1 cellular context compared by ENCODE assay signal in the genomic region with DNA sequence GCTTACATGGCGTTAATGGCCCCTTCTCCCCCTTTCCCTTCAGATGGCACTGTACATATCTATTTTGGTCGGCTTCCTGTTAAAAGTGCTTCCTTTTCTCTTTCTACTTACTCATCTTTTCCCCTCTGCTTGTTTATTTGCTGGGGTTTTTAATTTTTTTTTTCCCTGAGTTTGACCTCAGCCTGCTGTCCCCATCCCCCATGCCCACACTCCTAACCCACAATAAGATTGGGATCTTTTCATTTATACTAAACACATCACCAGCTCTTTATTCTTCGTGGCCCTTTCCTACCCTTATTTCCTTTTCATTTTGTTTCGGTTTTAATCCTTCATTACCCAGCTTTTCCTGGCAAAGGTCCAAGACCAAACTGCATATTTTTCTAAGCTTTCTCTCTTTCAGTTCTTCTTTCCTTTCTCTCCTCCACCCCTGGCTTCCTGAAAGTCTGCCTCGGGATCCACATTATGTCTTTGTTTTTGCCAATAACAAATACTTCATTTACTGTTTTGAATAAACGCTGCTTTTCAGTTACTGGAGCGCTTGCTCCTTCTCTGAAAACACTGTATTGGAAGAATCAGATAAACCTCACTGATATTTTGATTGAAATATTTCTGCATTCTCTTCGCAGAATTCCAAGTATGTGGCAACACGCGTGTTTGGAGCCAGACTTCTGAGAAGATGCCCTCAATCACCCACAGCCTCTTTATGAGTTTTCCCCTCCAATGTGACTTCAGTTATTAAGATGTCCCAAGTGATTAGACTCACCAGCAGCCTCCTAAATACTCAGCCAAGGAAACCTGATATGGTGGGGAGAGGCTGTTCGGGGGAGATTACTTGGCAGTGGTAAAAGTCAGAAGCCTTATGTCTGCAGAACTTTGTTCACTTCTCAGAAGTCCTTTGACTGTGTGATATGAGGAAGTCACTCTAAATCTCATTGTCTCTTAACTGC.
TF ChIP-seq lines count a peak whose summit lies in the region.

No MANE protein-coding gene starts in this region.

TF ChIP-seq in K562, 482 proteins besides CTCF, POLR2A, EP300 and RAD21 (continued from another document and continues in another):
- TF ChIP-seq, protein P1, sequence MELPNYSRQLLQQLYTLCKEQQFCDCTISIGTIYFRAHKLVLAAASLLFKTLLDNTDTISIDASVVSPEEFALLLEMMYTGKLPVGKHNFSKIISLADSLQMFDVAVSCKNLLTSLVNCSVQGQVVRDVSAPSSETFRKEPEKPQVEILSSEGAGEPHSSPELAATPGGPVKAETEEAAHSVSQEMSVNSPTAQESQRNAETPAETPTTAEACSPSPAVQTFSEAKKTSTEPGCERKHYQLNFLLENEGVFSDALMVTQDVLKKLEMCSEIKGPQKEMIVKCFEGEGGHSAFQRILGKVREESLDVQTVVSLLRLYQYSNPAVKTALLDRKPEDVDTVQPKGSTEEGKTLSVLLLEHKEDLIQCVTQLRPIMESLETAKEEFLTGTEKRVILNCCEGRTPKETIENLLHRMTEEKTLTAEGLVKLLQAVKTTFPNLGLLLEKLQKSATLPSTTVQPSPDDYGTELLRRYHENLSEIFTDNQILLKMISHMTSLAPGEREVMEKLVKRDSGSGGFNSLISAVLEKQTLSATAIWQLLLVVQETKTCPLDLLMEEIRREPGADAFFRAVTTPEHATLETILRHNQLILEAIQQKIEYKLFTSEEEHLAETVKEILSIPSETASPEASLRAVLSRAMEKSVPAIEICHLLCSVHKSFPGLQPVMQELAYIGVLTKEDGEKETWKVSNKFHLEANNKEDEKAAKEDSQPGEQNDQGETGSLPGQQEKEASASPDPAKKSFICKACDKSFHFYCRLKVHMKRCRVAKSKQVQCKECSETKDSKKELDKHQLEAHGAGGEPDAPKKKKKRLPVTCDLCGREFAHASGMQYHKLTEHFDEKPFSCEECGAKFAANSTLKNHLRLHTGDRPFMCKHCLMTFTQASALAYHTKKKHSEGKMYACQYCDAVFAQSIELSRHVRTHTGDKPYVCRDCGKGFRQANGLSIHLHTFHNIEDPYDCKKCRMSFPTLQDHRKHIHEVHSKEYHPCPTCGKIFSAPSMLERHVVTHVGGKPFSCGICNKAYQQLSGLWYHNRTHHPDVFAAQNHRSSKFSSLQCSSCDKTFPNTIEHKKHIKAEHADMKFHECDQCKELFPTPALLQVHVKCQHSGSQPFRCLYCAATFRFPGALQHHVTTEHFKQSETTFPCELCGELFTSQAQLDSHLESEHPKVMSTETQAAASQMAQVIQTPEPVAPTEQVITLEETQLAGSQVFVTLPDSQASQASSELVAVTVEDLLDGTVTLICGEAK (IDR thresholded peaks at IDR 0.05) = 0 out of 2 replicates have a peak, but pooled peaks have one; percentile 13
- TF ChIP-seq, protein P1 (CRISPR knock-in tag; IDR thresholded peaks at IDR 0.05) = no peak
- TF ChIP-seq GTF3C2 (IDR thresholded peaks at IDR 0.05; ENCODE audit: borderline replicate concordance, extremely low read depth, insufficient read length) (no peak), CCNT2 (IDR thresholded peaks at IDR 0.05; ENCODE audit: borderline replicate concordance, extremely low read depth, insufficient read length, low read depth, low read length) (peak; percentile 35), SAFB (IDR thresholded peaks at IDR 0.05; ENCODE audit: borderline replicate concordance, low read depth, low read length) (no peak), ZNF3 (CRISPR knock-in tag; IDR thresholded peaks at IDR 0.05) (no peak), CREB5 (CRISPR knock-in tag; IDR thresholded peaks at IDR 0.05) (no peak), ZNF347 (CRISPR knock-in tag; IDR thresholded peaks at IDR 0.05; ENCODE audit: low read depth) (no peak), NCOA6 (IDR thresholded peaks at IDR 0.05) (no peak), IFI16 (CRISPR knock-in tag; IDR thresholded peaks at IDR 0.05) (no peak), DNMT1 (IDR thresholded peaks at IDR 0.05) (no peak), ID3 (CRISPR knock-in tag; IDR thresholded peaks at IDR 0.05) (no peak), ID3 (tag; IDR thresholded peaks at IDR 0.05) (no peak), ILF3 (IDR thresholded peaks at IDR 0.05; ENCODE audit: borderline replicate concordance) (no peak), RB1 (IDR thresholded peaks at IDR 0.05; ENCODE audit: low read depth) (no peak), SMAD4 (CRISPR knock-in tag; conservative IDR thresholded peaks at IDR 0.05) (peak; percentile 92), POLR2AphosphoS2 (IDR thresholded peaks at IDR 0.05; ENCODE audit: low read length) (no peak), KDM2B (CRISPR knock-in tag; IDR thresholded peaks at IDR 0.05) (no peak), NFYB (IDR thresholded peaks at IDR 0.05; ENCODE audit: extremely low read depth, insufficient read length) (no peak), PRPF4 (IDR thresholded peaks at IDR 0.05; ENCODE audit: insufficient read depth, low read depth, low read length, poor library complexity, severe bottlenecking) (no peak), ZNF561 (CRISPR knock-in tag; conservative IDR thresholded peaks at IDR 0.05) (no peak), NCOA1 (IDR thresholded peaks at IDR 0.05; ENCODE audit: low read depth) (no peak), ASH1L (IDR thresholded peaks at IDR 0.05; ENCODE audit: borderline replicate concordance, low read depth, partially characterized antibody) (no peak), PML (IDR thresholded peaks at IDR 0.05; ENCODE audit: low read length) (peak; percentile 81; the same call in 1 of the 2 replicates), RBFOX2 (IDR thresholded peaks at IDR 0.05; ENCODE audit: low read depth, low read length) (peak; percentile 17; the same call in 1 of the 2 replicates), FOS (IDR thresholded peaks at IDR 0.05; ENCODE audit: extremely low read depth, insufficient read length) (no peak), NFIC (IDR thresholded peaks at IDR 0.05) (peak; percentile 96), KLF6 (CRISPR knock-in tag; IDR thresholded peaks at IDR 0.05; ENCODE audit: borderline replicate concordance) (no peak)
- TF ChIP-seq, protein P2, sequence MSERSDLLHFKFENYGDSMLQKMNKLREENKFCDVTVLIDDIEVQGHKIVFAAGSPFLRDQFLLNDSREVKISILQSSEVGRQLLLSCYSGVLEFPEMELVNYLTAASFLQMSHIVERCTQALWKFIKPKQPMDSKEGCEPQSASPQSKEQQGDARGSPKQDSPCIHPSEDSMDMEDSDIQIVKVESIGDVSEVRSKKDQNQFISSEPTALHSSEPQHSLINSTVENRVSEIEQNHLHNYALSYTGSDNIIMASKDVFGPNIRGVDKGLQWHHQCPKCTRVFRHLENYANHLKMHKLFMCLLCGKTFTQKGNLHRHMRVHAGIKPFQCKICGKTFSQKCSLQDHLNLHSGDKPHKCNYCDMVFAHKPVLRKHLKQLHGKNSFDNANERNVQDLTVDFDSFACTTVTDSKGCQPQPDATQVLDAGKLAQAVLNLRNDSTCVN (CRISPR knock-in tag; IDR thresholded peaks at IDR 0.05) = no peak
- TF ChIP-seq, protein P3, sequence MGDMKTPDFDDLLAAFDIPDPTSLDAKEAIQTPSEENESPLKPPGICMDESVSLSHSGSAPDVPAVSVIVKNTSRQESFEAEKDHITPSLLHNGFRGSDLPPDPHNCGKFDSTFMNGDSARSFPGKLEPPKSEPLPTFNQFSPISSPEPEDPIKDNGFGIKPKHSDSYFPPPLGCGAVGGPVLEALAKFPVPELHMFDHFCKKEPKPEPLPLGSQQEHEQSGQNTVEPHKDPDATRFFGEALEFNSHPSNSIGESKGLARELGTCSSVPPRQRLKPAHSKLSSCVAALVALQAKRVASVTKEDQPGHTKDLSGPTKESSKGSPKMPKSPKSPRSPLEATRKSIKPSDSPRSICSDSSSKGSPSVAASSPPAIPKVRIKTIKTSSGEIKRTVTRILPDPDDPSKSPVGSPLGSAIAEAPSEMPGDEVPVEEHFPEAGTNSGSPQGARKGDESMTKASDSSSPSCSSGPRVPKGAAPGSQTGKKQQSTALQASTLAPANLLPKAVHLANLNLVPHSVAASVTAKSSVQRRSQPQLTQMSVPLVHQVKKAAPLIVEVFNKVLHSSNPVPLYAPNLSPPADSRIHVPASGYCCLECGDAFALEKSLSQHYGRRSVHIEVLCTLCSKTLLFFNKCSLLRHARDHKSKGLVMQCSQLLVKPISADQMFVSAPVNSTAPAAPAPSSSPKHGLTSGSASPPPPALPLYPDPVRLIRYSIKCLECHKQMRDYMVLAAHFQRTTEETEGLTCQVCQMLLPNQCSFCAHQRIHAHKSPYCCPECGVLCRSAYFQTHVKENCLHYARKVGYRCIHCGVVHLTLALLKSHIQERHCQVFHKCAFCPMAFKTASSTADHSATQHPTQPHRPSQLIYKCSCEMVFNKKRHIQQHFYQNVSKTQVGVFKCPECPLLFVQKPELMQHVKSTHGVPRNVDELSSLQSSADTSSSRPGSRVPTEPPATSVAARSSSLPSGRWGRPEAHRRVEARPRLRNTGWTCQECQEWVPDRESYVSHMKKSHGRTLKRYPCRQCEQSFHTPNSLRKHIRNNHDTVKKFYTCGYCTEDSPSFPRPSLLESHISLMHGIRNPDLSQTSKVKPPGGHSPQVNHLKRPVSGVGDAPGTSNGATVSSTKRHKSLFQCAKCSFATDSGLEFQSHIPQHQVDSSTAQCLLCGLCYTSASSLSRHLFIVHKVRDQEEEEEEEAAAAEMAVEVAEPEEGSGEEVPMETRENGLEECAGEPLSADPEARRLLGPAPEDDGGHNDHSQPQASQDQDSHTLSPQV (IDR thresholded peaks at IDR 0.05) = no peak
